ENCODE assay signal across 18 cellular contexts in the genomic region with DNA sequence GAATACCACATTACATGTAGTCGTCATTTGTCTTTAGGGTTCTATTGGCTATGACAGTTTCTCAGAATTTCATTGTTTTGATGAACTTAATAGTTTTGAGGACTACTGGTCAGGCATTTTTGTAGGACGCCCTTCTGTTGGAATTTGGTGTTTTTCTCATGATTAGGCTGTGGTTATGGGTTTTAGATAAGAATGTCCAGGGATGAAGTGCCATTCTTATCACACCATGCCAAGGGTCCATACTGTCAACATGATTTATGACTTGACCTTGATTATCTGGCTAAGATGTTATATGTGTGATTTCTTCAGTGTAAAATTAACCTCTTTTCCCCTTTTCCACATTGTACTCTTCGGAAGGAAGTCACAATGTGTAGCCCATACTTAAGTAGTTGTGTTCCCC.
DNase-seq lines count a peak whose midpoint lies in the region; TF ChIP-seq lines count a peak whose summit lies in the region.
"Had no signal": no experiment of that assay in that cellular context is flagged by ENCODE, and none has a peak within 500 bp of the region (broad histone marks: within the 10 kb centered on the region; RNA-seq: fewer than 3 reads in every experiment).

No MANE protein-coding gene starts in this region.

- in situ Hi-C loops in HAP-1 (cut with MboI; ENCODE audit: low sequenced_read_pairs): no loop called here

- intact Hi-C loops in activated CD4-positive, alpha-beta memory T cell treated with anti-CD3 and anti-CD28 coated beads for 36 hours (cut with micrococcal nuclease): no loop called here
- intact Hi-C loops in uterus (cut with DNase I; ENCODE audit: low total_unique reads): no loop called here

- H3K4me3 Mint-ChIP-seq in activated CD4-positive, alpha-beta memory T cell treated with anti-CD3 and anti-CD28 coated beads for 36 hours: no peak overlapping the region
- H3K4me3 Mint-ChIP-seq: CD4-positive, alpha-beta memory T cell; GM23338 had no signal

- H3K27ac Mint-ChIP-seq in activated CD4-positive, alpha-beta memory T cell treated with anti-CD3 and anti-CD28 coated beads for 36 hours: no peak overlapping the region
- H3K27ac Mint-ChIP-seq: CD4-positive, alpha-beta memory T cell; GM23338 had no signal

- CTCF ChIA-PET in HEK293T (lab: Yijun Ruan, JAX): no interaction called here
- CTCF ChIA-PET in activated CD4-positive, alpha-beta memory T cell treated with anti-CD3 and anti-CD28 coated beads for 36 hours (lab: Charles Lee): no interaction called here

- H3K27me3 ChIP-seq in SJCRH30 (no peaks in the 10 kb centered on the region), HAP-1 (ENCODE audit: low read depth) (no peaks in the 10 kb centered on the region), uterus (no peaks in the 10 kb centered on the region)
- H3K27me3 ChIP-seq: BE2C had no signal

- H3K4me1 ChIP-seq in SJCRH30 (peaks cover 28% of the 10 kb centered on the region), HAP-1 (peaks cover 33% of the 10 kb centered on the region), uterus (no peaks in the 10 kb centered on the region)
- H3K4me1 ChIP-seq: A549, BE2C had no signal

- no peak for TF ChIP-seq CTCF in uterus (IDR thresholded peaks at IDR 0.05)

- DNase-seq in HEK293T (ENCODE audit: extremely low spot score) (no peak), SJCRH30 (no peak), amniotic epithelial cell (ENCODE audit: low read depth) (peak; percentile 60), erythroblast (lab: John Stamatoyannopoulos, UW) (peak; percentile 28 to 68), HAP-1 (ENCODE audit: low spot score in 2 of 2) (no peak), pons (ENCODE audit: low spot score) (no peak), uterus (no peak)
- no peak for DNase-seq in activated CD4-positive, alpha-beta memory T cell treated with anti-CD3 and anti-CD28 coated beads for 36 hours
- DNase-seq: BE2C; Caco-2; CD4-positive, alpha-beta memory T cell; DMS 273 treated with DMSO at 0.1 percent for 48 hours; DMS79; H7; KG1 had no signal

- H3K9me3 ChIP-seq in SJCRH30 (replicated peaks): no peaks in the 10 kb centered on the region
- no peaks in the 10 kb centered on the region for H3K9me3 ChIP-seq in HAP-1
- no peaks in the 10 kb centered on the region for H3K9me3 ChIP-seq in uterus
- H3K9me3 ChIP-seq: A549, BE2C, Caco-2 had no signal

- H3K27me3 Mint-ChIP-seq in activated CD4-positive, alpha-beta memory T cell treated with anti-CD3 and anti-CD28 coated beads for 36 hours: no peaks in the 10 kb centered on the region

- POLR2A ChIA-PET in HEK293T (lab: Yijun Ruan, JAX): no interaction called here
- POLR2A ChIA-PET in activated CD4-positive, alpha-beta memory T cell treated with anti-CD3 and anti-CD28 coated beads for 36 hours (lab: Charles Lee): no interaction called here

- no peak for TF ChIP-seq POLR2A in erythroblast (IDR thresholded peaks at IDR 0.05; ENCODE audit: low read length)
- TF ChIP-seq POLR2A in uterus (IDR thresholded peaks at IDR 0.05): no peak

- H3K27ac ChIP-seq in SJCRH30 (peak overlapping the region; percentile 78; the same call in 1 of the 2 replicates), uterus (no peak overlapping the region)
- H3K27ac ChIP-seq: A549 had no signal

- H3K9me3 Mint-ChIP-seq in activated CD4-positive, alpha-beta memory T cell treated with anti-CD3 and anti-CD28 coated beads for 36 hours: no peaks in the 10 kb centered on the region
- H3K9me3 Mint-ChIP-seq: GM23338 had no signal

- H3K36me3 ChIP-seq in SJCRH30: no peaks in the 10 kb centered on the region
- no peaks in the 10 kb centered on the region for H3K36me3 ChIP-seq in HAP-1 (replicated peaks)
- H3K36me3 ChIP-seq in uterus: no peaks in the 10 kb centered on the region
- H3K36me3 ChIP-seq: BE2C had no signal

- H3K4me3 ChIP-seq in SJCRH30 (no peak overlapping the region), HAP-1 (no peak overlapping the region), uterus (no peak overlapping the region)
- H3K4me3 ChIP-seq: A549, GM12878, GM23338 had no signal

- no peaks in the 10 kb centered on the region for H3K36me3 Mint-ChIP-seq in activated CD4-positive, alpha-beta memory T cell treated with anti-CD3 and anti-CD28 coated beads for 36 hours
- H3K36me3 Mint-ChIP-seq: CD4-positive, alpha-beta memory T cell had no signal

- peaks cover 5% of the 10 kb centered on the region for H3K4me1 Mint-ChIP-seq in activated CD4-positive, alpha-beta memory T cell treated with anti-CD3 and anti-CD28 coated beads for 36 hours (ENCODE audit: low read depth)

TF ChIP-seq in HEK293T, 16 proteins besides CTCF, POLR2A, EP300 and RAD21:
- TF ChIP-seq HDGF (IDR thresholded peaks at IDR 0.05; ENCODE audit: borderline replicate concordance) (no peak), TARDBP (IDR thresholded peaks at IDR 0.05) (no peak)
- TF ChIP-seq, protein P1, sequence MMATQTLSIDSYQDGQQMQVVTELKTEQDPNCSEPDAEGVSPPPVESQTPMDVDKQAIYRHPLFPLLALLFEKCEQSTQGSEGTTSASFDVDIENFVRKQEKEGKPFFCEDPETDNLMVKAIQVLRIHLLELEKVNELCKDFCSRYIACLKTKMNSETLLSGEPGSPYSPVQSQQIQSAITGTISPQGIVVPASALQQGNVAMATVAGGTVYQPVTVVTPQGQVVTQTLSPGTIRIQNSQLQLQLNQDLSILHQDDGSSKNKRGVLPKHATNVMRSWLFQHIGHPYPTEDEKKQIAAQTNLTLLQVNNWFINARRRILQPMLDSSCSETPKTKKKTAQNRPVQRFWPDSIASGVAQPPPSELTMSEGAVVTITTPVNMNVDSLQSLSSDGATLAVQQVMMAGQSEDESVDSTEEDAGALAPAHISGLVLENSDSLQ (IDR thresholded peaks at IDR 0.05): peak; percentile 53

Comparison
In these comparisons a context has a peak if more than half of its experiments do, and no peak if none do; other contexts are left out.
1. DNase-seq: peak in amniotic epithelial cell (single experiment) and erythroblast (2 of 2); none in HEK293T (single experiment), SJCRH30 (0 of 2), HAP-1 (0 of 2), pons (single experiment), activated CD4-positive, alpha-beta memory T cell treated with anti-CD3 and anti-CD28 coated beads for 36 hours (single experiment) and uterus (0 of 2).